ENCODE assay signal across 20 cellular contexts in genomic region chr7:125391921-125392320, GRCh38.
DNase-seq lines count a peak whose midpoint lies in the region; ATAC-seq, FAIRE-seq and TF ChIP-seq lines count a peak whose summit lies in the region.
"Had no signal": no experiment of that assay in that cellular context is flagged by ENCODE, and none has a peak within 500 bp of the region (broad histone marks: within the 10 kb centered on the region; RNA-seq: fewer than 3 reads in every experiment).

No MANE protein-coding gene starts in this region.

- no peak overlapping the region for H3K4me3 Mint-ChIP-seq in activated naive CD8-positive, alpha-beta T cell treated with anti-CD3 and anti-CD28 coated beads, Interleukin-2, amount 50 U/mL, for 24 hours

- POLR2A ChIA-PET in PC-3 (lab: Charles Lee; ENCODE audit: unreplicated experiment), result no interaction called here

- no peaks in the 10 kb centered on the region for H3K4me1 Mint-ChIP-seq in activated naive CD8-positive, alpha-beta T cell treated with anti-CD3 and anti-CD28 coated beads, Interleukin-2, amount 50 U/mL, for 24 hours

- no peak overlapping the region for H3K27ac Mint-ChIP-seq in activated naive CD8-positive, alpha-beta T cell treated with anti-CD3 and anti-CD28 coated beads, Interleukin-2, amount 50 U/mL, for 24 hours

- intact Hi-C loops in PC-3 (cut with micrococcal nuclease), result loop anchor here (5.0 kb wide), 1 partner anchor 280 kb away; no protein-coding TSS in a partner anchor

- no peak overlapping the region for H3K9ac ChIP-seq in PC-3 (ENCODE audit: low read length)

- CTCF ChIA-PET in PC-3 (lab: Charles Lee), result no interaction called here

- H3K9me2 ChIP-seq in PC-3 (replicated peaks; ENCODE audit: low read length), result no peaks in the 10 kb centered on the region

- H3K27me3 ChIP-seq in PC-3 (ENCODE audit: low read length), result no peaks in the 10 kb centered on the region

- no peaks in the 10 kb centered on the region for H3F3A ChIP-seq in PC-3 (ENCODE audit: low read length, unreplicated experiment)

- FAIRE-seq in D721Med (lab: Jason Lieb, UNC), result peak; percentile 75
- FAIRE-seq: GM12878 had no signal

- no peaks in the 10 kb centered on the region for H3K79me2 ChIP-seq in PC-3 (ENCODE audit: low read length)

- H3K4me3 ChIP-seq in PC-3 (ENCODE audit: low read length) (no peak overlapping the region), fibroblast of the aortic adventitia (ENCODE audit: low read depth, low read length) (no peak overlapping the region)
- H3K4me3 ChIP-seq: GM12878, HAP-1 had no signal

- no peak overlapping the region for H2AFZ ChIP-seq in PC-3 (ENCODE audit: low read length)

- H4K20me1 ChIP-seq in PC-3 (ENCODE audit: low read length), result no peaks in the 10 kb centered on the region

- no peaks in the 10 kb centered on the region for H3K36me3 Mint-ChIP-seq in activated naive CD8-positive, alpha-beta T cell treated with anti-CD3 and anti-CD28 coated beads, Interleukin-2, amount 50 U/mL, for 24 hours (ENCODE audit: low read depth)

- H3K36me3 ChIP-seq in PC-3 (ENCODE audit: low read depth, low read length), result no peaks in the 10 kb centered on the region
- H3K36me3 ChIP-seq: HAP-1 had no signal

- no TSS peak for BruUV-seq in PC-3 (replicated peaks; lab: Mats Ljungman, UMichigan)

- no peak for DNase-seq in D721Med (ENCODE audit: insufficient read length, low spot score)
- DNase-seq in PC-3, result peak; percentile 44
- DNase-seq in fibroblast of the aortic adventitia (ENCODE audit: low read depth), result peak; percentile 47
- DNase-seq in stromal cell of bone marrow (ENCODE audit: low read depth), result peak; percentile 3
- DNase-seq in activated CD8-positive, alpha-beta memory T cell treated with anti-CD3 and anti-CD28 coated beads, Interleukin-2, amount 50 U/mL, for 4 hours, result no peak
- no peak for DNase-seq in activated naive CD8-positive, alpha-beta T cell treated with anti-CD3 and anti-CD28 coated beads, Interleukin-2, amount 50 U/mL, for 24 hours
- DNase-seq: AML-193, DMS 273 treated with DMSO at 0.1 percent for 48 hours, EL, MV-4-11, NCI-H1694 treated with DMSO at 0.1 percent for 48 hours, NCI-H774, OCI-M1, RPMI8226, SIG-M5 had no signal

- TF ChIP-seq CTCF in D721Med (IDR thresholded peaks at IDR 0.05; ENCODE audit: insufficient read depth, missing control alignments) (no peak), PC-3 (conservative IDR thresholded peaks at IDR 0.05; ENCODE audit: low read depth, low read length) (no peak), fibroblast of the aortic adventitia (IDR thresholded peaks at IDR 0.05; ENCODE audit: insufficient read depth, low read length) (no peak)

- H3K4me1 ChIP-seq in PC-3 (ENCODE audit: insufficient read depth, low read length), result peaks cover 13% of the 10 kb centered on the region; the same call in 1 of the 2 replicates

- no peaks in the 10 kb centered on the region for H3K27me3 Mint-ChIP-seq in activated naive CD8-positive, alpha-beta T cell treated with anti-CD3 and anti-CD28 coated beads, Interleukin-2, amount 50 U/mL, for 24 hours

- H3K9me3 ChIP-seq in PC-3 (ENCODE audit: low read length), result no peaks in the 10 kb centered on the region
- H3K9me3 ChIP-seq: HAP-1 had no signal

- ATAC-seq in PC-3 (peak; percentile 91), GM19463 (IDR thresholded peaks at IDR 0.05; ENCODE audit: unreplicated experiment) (no peak)
- ATAC-seq in activated naive CD8-positive, alpha-beta T cell treated with anti-CD3 and anti-CD28 coated beads, Interleukin-2, amount 50 U/mL, for 24 hours, result no peak
- ATAC-seq: GM12878, SK-N-SH treated with all-trans-retinoic acid at 6 μM for 48 hours had no signal

- H3K9me3 Mint-ChIP-seq in activated naive CD8-positive, alpha-beta T cell treated with anti-CD3 and anti-CD28 coated beads, Interleukin-2, amount 50 U/mL, for 24 hours, result no peaks in the 10 kb centered on the region

- H3K4me2 ChIP-seq in PC-3 (ENCODE audit: low read length), result 0 out of 2 replicates have a peak overlapping the region, but pooled peaks have one; percentile 31

- H3K27ac ChIP-seq in PC-3 (ENCODE audit: low read length), result peak overlapping the region; percentile 37
- H3K27ac ChIP-seq: C4-2B had no signal

Comparison
In these comparisons a context has a peak if more than half of its experiments do, and no peak if none do; other contexts are left out.
1. DNase-seq: peak in PC-3 (single experiment), fibroblast of the aortic adventitia (single experiment) and stromal cell of bone marrow (single experiment); none in D721Med (single experiment), activated CD8-positive, alpha-beta memory T cell treated with anti-CD3 and anti-CD28 coated beads, Interleukin-2, amount 50 U/mL, for 4 hours (single experiment) and activated naive CD8-positive, alpha-beta T cell treated with anti-CD3 and anti-CD28 coated beads, Interleukin-2, amount 50 U/mL, for 24 hours (single experiment).